Comparison of ENCODE assay signal across 15 cellular contexts in the genomic region with DNA sequence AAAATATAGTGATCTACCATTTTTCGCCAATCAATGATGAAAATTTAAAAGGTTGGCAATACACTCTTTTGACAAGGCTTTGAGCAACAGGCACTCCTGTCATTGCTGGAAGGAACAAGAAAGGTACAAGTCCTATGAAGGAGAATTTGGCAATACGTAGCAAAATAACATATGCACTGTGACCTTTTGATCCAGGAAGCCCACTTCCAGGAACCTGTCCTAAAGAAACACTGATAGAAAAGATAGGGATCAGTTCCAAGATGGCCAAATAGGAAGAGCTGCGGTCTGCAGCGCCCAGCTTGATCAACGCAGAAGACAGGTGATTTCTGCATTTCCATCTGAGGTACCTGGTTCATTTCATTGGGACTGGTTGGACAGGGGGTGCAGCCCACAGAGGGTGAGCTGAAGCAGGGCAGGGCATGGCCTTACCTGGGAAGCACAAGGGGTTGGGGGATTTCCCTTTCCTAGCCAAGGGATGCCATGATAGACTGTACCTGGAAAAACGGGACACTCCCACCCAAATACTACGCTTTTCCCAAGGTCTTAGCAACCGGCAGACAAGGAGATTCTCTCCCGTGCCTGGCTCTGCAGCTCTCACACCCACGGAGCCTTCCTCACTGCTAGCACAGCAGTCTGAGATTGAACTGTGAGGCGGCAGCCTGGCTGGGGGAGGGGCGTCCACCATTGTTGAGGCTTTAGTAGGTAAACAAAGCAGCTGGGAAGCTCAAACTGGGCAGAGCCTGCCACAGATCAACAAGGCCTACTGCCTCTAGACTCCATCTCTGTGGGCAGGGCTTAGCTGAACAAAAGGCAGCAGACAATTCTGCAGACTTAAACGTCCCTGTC.
DNase-seq lines count a peak whose midpoint lies in the region; ATAC-seq and TF ChIP-seq lines count a peak whose summit lies in the region.
"Had no signal": no experiment of that assay in that cellular context is flagged by ENCODE, and none has a peak within 500 bp of the region (broad histone marks: within the 10 kb centered on the region; RNA-seq: fewer than 3 reads in every experiment).

No MANE protein-coding gene starts in this region.

- 56 to 62% methylated on average over 13 of the region's 13 CpGs for WGBS in heart right ventricle, 2 donors

- H3K27ac ChIP-seq in C4-2B (peak overlapping the region; percentile 73), iPS-18a (ENCODE audit: low read length) (no peak overlapping the region), heart right ventricle (no peak overlapping the region)
- H3K27ac ChIP-seq: esophagus squamous epithelium, Peyer's patch had no signal

- DNase-seq in NCI-H1092 (lab: John Stamatoyannopoulos, UW) (peak; percentile 20), NCI-H526 treated with DMSO at 0.1 percent for 48 hours (lab: John Stamatoyannopoulos, UW) (peak; percentile 11), G401 (ENCODE audit: low spot score) (no peak), H7 (no peak), erythroblast (lab: John Stamatoyannopoulos, UW) (no peak), heart right ventricle (no peak)
- DNase-seq: activated CD4-positive, alpha-beta T cell treated with anti-CD3 and anti-CD28 coated beads for 4 hours; activated T-cell treated with anti-CD3 and anti-CD28 coated beads, Interleukin-2, amount 50 U/mL, for 4 hours; DMS 273 treated with DMSO at 0.1 percent for 48 hours; esophagus squamous epithelium; Peyer's patch; T-cell; trophoblast cell had no signal

- peak overlapping the region; percentile 48 for H3K9ac ChIP-seq in iPS-18a (ENCODE audit: low read length)

- ATAC-seq in heart right ventricle, result no peak
- ATAC-seq: activated T-cell treated with anti-CD3 and anti-CD28 coated beads, Interleukin-2, amount 50 U/mL, for 4 hours; T-cell had no signal

- TF ChIP-seq CTCF in C4-2B (conservative IDR thresholded peaks at IDR 0.05), result no peak
- TF ChIP-seq CTCF in heart right ventricle (IDR thresholded peaks at IDR 0.05), result no peak

- no peaks in the 10 kb centered on the region for H3K9me3 ChIP-seq in iPS-18a (ENCODE audit: control insufficient read depth, low read depth, low read length)
- H3K9me3 ChIP-seq in heart right ventricle, result no peaks in the 10 kb centered on the region
- H3K9me3 ChIP-seq: esophagus squamous epithelium, Peyer's patch had no signal

- peaks cover 12% of the 10 kb centered on the region for H3K4me1 ChIP-seq in iPS-18a (ENCODE audit: control insufficient read depth, low read depth, low read length)
- H3K4me1 ChIP-seq in heart right ventricle, result no peaks in the 10 kb centered on the region
- H3K4me1 ChIP-seq: esophagus squamous epithelium, Peyer's patch had no signal

- intact Hi-C loops in heart right ventricle (cut with DNase I), result no loop called here

- no peak for TF ChIP-seq POLR2A in erythroblast (IDR thresholded peaks at IDR 0.05; ENCODE audit: low read length)

- no peaks in the 10 kb centered on the region for H3K27me3 ChIP-seq in iPS-18a (ENCODE audit: control insufficient read depth, insufficient read depth, low read length)
- H3K27me3 ChIP-seq in H7 (ENCODE audit: control insufficient read depth, insufficient read depth, low read length), result no peaks in the 10 kb centered on the region
- H3K27me3 ChIP-seq in heart right ventricle, result no peaks in the 10 kb centered on the region
- H3K27me3 ChIP-seq: esophagus squamous epithelium, Peyer's patch had no signal

- H3K36me3 ChIP-seq in iPS-18a (ENCODE audit: control insufficient read depth, low read depth, low read length), result no peaks in the 10 kb centered on the region
- no peaks in the 10 kb centered on the region for H3K36me3 ChIP-seq in H7 (replicated peaks; ENCODE audit: control insufficient read depth, insufficient read depth, low read length)
- no peaks in the 10 kb centered on the region for H3K36me3 ChIP-seq in heart right ventricle
- H3K36me3 ChIP-seq: esophagus squamous epithelium, Peyer's patch had no signal

- H3K4me3 ChIP-seq in iPS-18a (ENCODE audit: low read length) (peak overlapping the region; percentile 31), H7 (ENCODE audit: insufficient read depth, low read depth, low read length) (no peak overlapping the region), heart right ventricle (no peak overlapping the region)
- H3K4me3 ChIP-seq: esophagus squamous epithelium, Peyer's patch had no signal

- in situ Hi-C loops in G401 (cut with HindIII; ENCODE audit: low sequenced_read_pairs), result no loop called here

Comparison
In these comparisons a context has a peak if more than half of its experiments do, and no peak if none do; other contexts are left out.
1. DNase-seq: peak in NCI-H1092 (single experiment) and NCI-H526 treated with DMSO at 0.1 percent for 48 hours (single experiment); none in G401 (single experiment), H7 (single experiment), erythroblast (0 of 2) and heart right ventricle (0 of 2).